ENCODE assay signal across 24 cellular contexts in the genomic region with DNA sequence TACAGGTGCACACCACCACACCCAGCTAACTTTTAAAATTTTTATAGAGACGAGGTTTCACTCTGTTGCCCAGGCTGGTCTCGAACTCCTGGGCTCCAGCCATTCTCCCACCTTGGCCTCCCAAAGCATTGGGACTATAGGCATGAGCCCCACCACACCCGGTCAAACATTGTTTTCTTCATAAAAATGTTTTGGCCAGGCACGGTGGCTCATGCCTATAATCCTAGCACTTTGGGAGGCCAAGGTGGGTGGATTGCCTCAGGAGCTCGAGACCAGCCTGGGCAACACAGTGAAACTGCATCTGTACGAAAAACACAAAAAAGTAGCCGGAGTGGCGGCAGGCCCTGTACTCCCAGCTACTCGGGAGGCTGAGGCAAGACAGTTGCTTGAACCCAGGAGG. TPM values are rescaled to one million over a fixed set of nuclear protein-coding genes. Genes with fewer than 3 reads are reported as not detected.
"Had no signal": no experiment of that assay in that cellular context is flagged by ENCODE, and none has a peak within 500 bp of the region (broad histone marks: within the 10 kb centered on the region; RNA-seq: fewer than 3 reads in every experiment).

No MANE protein-coding gene starts in this region.

- H3K9me3 Mint-ChIP-seq: activated CD4-positive, alpha-beta memory T cell treated with anti-CD3 and anti-CD28 coated beads for 36 hours; activated CD4-positive, alpha-beta T cell treated with anti-CD3 and anti-CD28 coated beads, Interleukin-2, amount 10 ng/mL, durations not matched to agents 7 days and 5 days; activated naive CD4-positive, alpha-beta T cell treated with anti-CD3 and anti-CD28 coated beads, Interleukin-2, amount 10 ng/mL, durations not matched to agents 7 days and 5 days; activated naive CD8-positive, alpha-beta T cell treated with anti-CD3 and anti-CD28 coated beads for 36 hours; activated T-cell treated with anti-CD3 and anti-CD28 coated beads, Interleukin-2, amount 50 U/mL, for 72 hours; activated T-helper 2 cell treated with anti-CD3 and anti-CD28 coated beads, Interferon-gamma antibody, Interleukin-2, Interleukin-4, amounts not matched to agents 10 μg/mL and 5 μg/mL and 100 μg/mL, durations not matched to agents 14 hours and 24 hours and 36 hours; T-cell had no signal

- H3K27ac ChIP-seq: SK-N-MC had no signal

- ATAC-seq: activated T-cell treated with anti-CD3 and anti-CD28 coated beads, Interleukin-2, amount 50 U/mL, for 72 hours; T-cell had no signal

- H3K27ac Mint-ChIP-seq: activated CD4-positive, alpha-beta memory T cell treated with anti-CD3 and anti-CD28 coated beads for 36 hours; activated naive CD4-positive, alpha-beta T cell treated with anti-CD3 and anti-CD28 coated beads, Interleukin-2, amount 10 ng/mL, durations not matched to agents 7 days and 5 days; activated naive CD8-positive, alpha-beta T cell treated with anti-CD3 and anti-CD28 coated beads for 36 hours; activated T-cell treated with anti-CD3 and anti-CD28 coated beads, Interleukin-2, amount 50 U/mL, for 72 hours had no signal

- H3K4me3 Mint-ChIP-seq: activated CD4-positive, alpha-beta memory T cell treated with anti-CD3 and anti-CD28 coated beads for 36 hours; activated CD4-positive, alpha-beta T cell treated with anti-CD3 and anti-CD28 coated beads, Interleukin-2, amount 10 ng/mL, durations not matched to agents 7 days and 5 days; activated naive CD4-positive, alpha-beta T cell treated with anti-CD3 and anti-CD28 coated beads, Interleukin-2, amount 10 ng/mL, durations not matched to agents 7 days and 5 days; activated naive CD8-positive, alpha-beta T cell treated with anti-CD3 and anti-CD28 coated beads for 36 hours; activated T-cell treated with anti-CD3 and anti-CD28 coated beads, Interleukin-2, amount 50 U/mL, for 72 hours had no signal

- H3K27me3 Mint-ChIP-seq: activated CD4-positive, alpha-beta memory T cell treated with anti-CD3 and anti-CD28 coated beads for 36 hours; activated CD4-positive, alpha-beta T cell treated with anti-CD3 and anti-CD28 coated beads, Interleukin-2, amount 10 ng/mL, durations not matched to agents 7 days and 5 days; activated naive CD4-positive, alpha-beta T cell treated with anti-CD3 and anti-CD28 coated beads, Interleukin-2, amount 10 ng/mL, durations not matched to agents 7 days and 5 days; activated naive CD8-positive, alpha-beta T cell treated with anti-CD3 and anti-CD28 coated beads for 36 hours; T-cell had no signal

- DNase-seq: activated CD4-positive, alpha-beta memory T cell treated with anti-CD3 and anti-CD28 coated beads for 36 hours; activated CD4-positive, alpha-beta T cell treated with anti-CD3 and anti-CD28 coated beads, Interleukin-2, amount 10 ng/mL, durations not matched to agents 7 days and 5 days; activated CD4-positive, CD25-positive, alpha-beta regulatory T cell; activated CD8-positive, alpha-beta memory T cell treated with anti-CD3 and anti-CD28 coated beads for 24 hours; activated gamma-delta T cell treated with Interleukin-2 at 50 U/mL for 16 hours; activated naive CD4-positive, alpha-beta T cell treated with anti-CD3 and anti-CD28 coated beads, Interleukin-2, amount 10 ng/mL, durations not matched to agents 7 days and 5 days; activated naive CD8-positive, alpha-beta T cell treated with anti-CD3 and anti-CD28 coated beads for 36 hours; activated T-cell treated with anti-CD3 and anti-CD28 coated beads, Interleukin-2, amount 50 U/mL, for 72 hours; anterior cingulate cortex; Karpas-422; MM.1S; NCI-H1105 treated with DMSO at 0.1 percent for 48 hours; NCI-H1930; NCI-H2171; NCI-H226; NCI-H526; NCI-H82; T-cell; T1000 had no signal

RNA-seq across cellular contexts. Expression of a gene that starts 12.1 kb away (rescaled TPM):
- total RNA-seq: RPMI7951 had no signal

RNA-seq across cellular contexts. Expression of a gene that starts 14.2 kb away (rescaled TPM):
- total RNA-seq: RPMI7951 had no signal

RNA-seq across cellular contexts. Expression of a gene that starts 29.8 kb away (rescaled TPM):
- total RNA-seq: activated CD4-positive, alpha-beta memory T cell treated with anti-CD3 and anti-CD28 coated beads for 36 hours; activated CD4-positive, alpha-beta T cell treated with anti-CD3 and anti-CD28 coated beads, Interleukin-2, amount 10 ng/mL, durations not matched to agents 7 days and 5 days; activated naive CD8-positive, alpha-beta T cell treated with anti-CD3 and anti-CD28 coated beads for 36 hours; activated T-helper 2 cell treated with anti-CD3 and anti-CD28 coated beads, Interferon-gamma antibody, Interleukin-2, Interleukin-4, amounts not matched to agents 10 μg/mL and 5 μg/mL and 100 μg/mL, durations not matched to agents 14 hours and 24 hours and 36 hours; NCI-H460; RPMI7951 had no signal
- polyA plus RNA-seq: adipose tissue had no signal
